ENCODE assay signal across 14 cellular contexts in genomic region chr4:118746251-118746919, GRCh38.
DNase-seq lines count a peak whose midpoint lies in the region; ATAC-seq and TF ChIP-seq lines count a peak whose summit lies in the region.
"Had no signal": no experiment of that assay in that cellular context is flagged by ENCODE, and none has a peak within 500 bp of the region (broad histone marks: within the 10 kb centered on the region; RNA-seq: fewer than 3 reads in every experiment).

No MANE protein-coding gene starts in this region.

- peaks cover 21% of the 10 kb centered on the region for H3K36me3 Mint-ChIP-seq in endodermal cell (ENCODE audit: low read depth)

- H3K27ac ChIP-seq in C4-2B: peak overlapping the region; percentile 71; the same call in 1 of the 2 replicates
- peak overlapping the region; percentile 59 to 65 for H3K27ac ChIP-seq in prostate gland
- H3K27ac ChIP-seq in endodermal cell (ENCODE audit: low read depth, low read length): no peak overlapping the region
- H3K27ac ChIP-seq: BLaER1, HL-60 had no signal

- no peak for TF ChIP-seq POLR2A in prostate gland (IDR thresholded peaks at IDR 0.05)

- WGBS in prostate gland: 5% methylated on average over 2 of the region's 2 CpGs
- 91 to 92% methylated on average over 1 to 2 of the region's 2 CpGs for WGBS in endodermal cell (ENCODE audit: insufficient coverage in 1 of 2, insufficient read length in 1 of 2), 2 experiments

- peak; percentile 93 for ATAC-seq in Right ventricle myocardium superior (ENCODE audit: poor library complexity)
- ATAC-seq: HCT116 had no signal

- no peaks in the 10 kb centered on the region for H3K9me3 Mint-ChIP-seq in endodermal cell
- H3K9me3 Mint-ChIP-seq: memory B cell had no signal

- H3K4me1 ChIP-seq in prostate gland (replicated peaks) (peaks cover 6% of the 10 kb centered on the region), endodermal cell (ENCODE audit: control insufficient read depth, insufficient read depth, low read length) (no peaks in the 10 kb centered on the region)
- H3K4me1 ChIP-seq: BLaER1 had no signal

- H3K4me1 Mint-ChIP-seq in endodermal cell: no peaks in the 10 kb centered on the region

- no peak overlapping the region for H3K4me3 Mint-ChIP-seq in endodermal cell
- H3K4me3 Mint-ChIP-seq: memory B cell had no signal

- H3K27ac Mint-ChIP-seq in endodermal cell: no peak overlapping the region
- H3K27ac Mint-ChIP-seq: memory B cell had no signal

- no peak overlapping the region for H3K4me3 ChIP-seq in prostate gland
- H3K4me3 ChIP-seq in endodermal cell (ENCODE audit: low read length): no peak overlapping the region
- H3K4me3 ChIP-seq: BLaER1 had no signal

- TF ChIP-seq CTCF in C4-2B (conservative IDR thresholded peaks at IDR 0.05) (no peak), prostate gland (IDR thresholded peaks at IDR 0.05) (no peak), endodermal cell (conservative IDR thresholded peaks at IDR 0.05) (no peak)

- no peaks in the 10 kb centered on the region for H3K27me3 Mint-ChIP-seq in endodermal cell (ENCODE audit: insufficient read depth)
- H3K27me3 Mint-ChIP-seq: memory B cell had no signal

- DNase-seq in NCI-H187 treated with DMSO at 0.1 percent for 48 hours (lab: John Stamatoyannopoulos, UW) (peak; percentile 47), Right ventricle myocardium superior (peak; percentile 45), prostate gland (ENCODE audit: low spot score) (peak; percentile 70), foreskin melanocyte (no peak), DMS79 (lab: John Stamatoyannopoulos, UW) (no peak), C1 segment of cervical spinal cord (lab: John Stamatoyannopoulos, UW) (no peak), endodermal cell (no peak)
- DNase-seq: NCI-H2171, SK-N-SH had no signal

- intact Hi-C loops in Right ventricle myocardium superior (cut with DNase I): loop anchor here (10.0 kb wide), 2 partner anchors 148 to 228 kb away; no protein-coding TSS in a partner anchor
- intact Hi-C loops in prostate gland (cut with DNase I): loop anchor here (10.0 kb wide), 2 partner anchors 288 to 468 kb away; partner anchors contain the start of gene USP53

- H3K27me3 ChIP-seq in prostate gland (replicated peaks; ENCODE audit: insufficient read depth) (no peaks in the 10 kb centered on the region), endodermal cell (ENCODE audit: control insufficient read depth, insufficient read depth, low read length, poor library complexity, severe bottlenecking) (no peaks in the 10 kb centered on the region)
- H3K27me3 ChIP-seq: BLaER1 had no signal

- H3K36me3 ChIP-seq in prostate gland: no peaks in the 10 kb centered on the region
- H3K36me3 ChIP-seq in endodermal cell (ENCODE audit: control insufficient read depth, insufficient read depth, low read length): peaks cover 64% of the 10 kb centered on the region

- H3K9me3 ChIP-seq in prostate gland (no peaks in the 10 kb centered on the region), endodermal cell (ENCODE audit: control insufficient read depth, low read length) (no peaks in the 10 kb centered on the region)
- H3K9me3 ChIP-seq: BLaER1, SK-N-SH had no signal

- H3K9ac ChIP-seq in endodermal cell (ENCODE audit: extremely low read depth, low read length, poor library complexity, severe bottlenecking): no peak overlapping the region
- H3K9ac ChIP-seq: BLaER1, SK-N-SH had no signal

Comparison
In these comparisons a context has a peak if more than half of its experiments do, and no peak if none do; other contexts are left out.
1. DNase-seq: peak in NCI-H187 treated with DMSO at 0.1 percent for 48 hours (single experiment), Right ventricle myocardium superior (single experiment) and prostate gland (single experiment); none in foreskin melanocyte (single experiment), DMS79 (single experiment), C1 segment of cervical spinal cord (0 of 14) and endodermal cell (single experiment).